In genomic region chr22:45125198-45125597, GRCh38 we compare ENCODE assay signal across 18 cellular contexts. TPM values are rescaled to one million over a fixed set of nuclear protein-coding genes. Genes with fewer than 3 reads are reported as not detected.
A peak's percentile ranks its signal among the peaks of the same experiment; 100 is the strongest.
DNase-seq lines count a peak whose midpoint lies in the region; ATAC-seq and TF ChIP-seq lines count a peak whose summit lies in the region.
"Had no signal": no experiment of that assay in that cellular context is flagged by ENCODE, and none has a peak within 500 bp of the region (broad histone marks: within the 10 kb centered on the region; RNA-seq: fewer than 3 reads in every experiment).

No MANE protein-coding gene starts in this region.

- H3K4me3 ChIP-seq in foreskin fibroblast (ENCODE audit: low read depth in 1 of 2, low read length in 2 of 2): peak overlapping the region in 1 of 2 donors; percentile 36
- H3K4me3 ChIP-seq in rectal smooth muscle tissue (ENCODE audit: low read length): peak overlapping the region; percentile 2
- H3K4me3 ChIP-seq: ascending aorta, gastrocnemius medialis, suprapubic skin had no signal

- no peak for TF ChIP-seq CTCF in foreskin fibroblast (IDR thresholded peaks at IDR 0.05; ENCODE audit: low read depth, low read length)

- DNase-seq in EL: peak; percentile 48
- DNase-seq in amniotic epithelial cell (ENCODE audit: low read depth): peak; percentile 91
- peak; percentile 72 to 79 for DNase-seq in foreskin fibroblast
- DNase-seq in NCI-H1092 (lab: John Stamatoyannopoulos, UW): no peak
- DNase-seq in T-helper 2 cell: no peak
- DNase-seq: activated CD4-positive, alpha-beta T cell treated with anti-CD3 and anti-CD28 coated beads, Interleukin-2, amount 50 U/mL, for 4 hours; DND-41; effector CD4-positive, alpha-beta T cell; gastrocnemius medialis; NCI-H1092 treated with DMSO at 0.1 percent for 48 hours; stimulated activated CD4-positive, alpha-beta T cell treated with anti-CD3 and anti-CD28 coated beads, Interleukin-15, amount 100 ng/mL, for 24 hours had no signal

- H3K4me1 Mint-ChIP-seq in activated T-helper 17 cell treated with anti-CD3 and anti-CD28 coated beads, Interleukin-2, amount 50 U/mL, for 72 hours: peaks cover 12% of the 10 kb centered on the region

- no peak overlapping the region for H3K27ac Mint-ChIP-seq in activated T-helper 17 cell treated with anti-CD3 and anti-CD28 coated beads, Interleukin-2, amount 50 U/mL, for 72 hours
- H3K27ac Mint-ChIP-seq: IgD-negative memory B cell had no signal

- peaks cover 4% of the 10 kb centered on the region for H3K27me3 Mint-ChIP-seq in activated T-helper 17 cell treated with anti-CD3 and anti-CD28 coated beads, Interleukin-2, amount 50 U/mL, for 72 hours

- no peaks in the 10 kb centered on the region for H3K36me3 Mint-ChIP-seq in activated T-helper 17 cell treated with anti-CD3 and anti-CD28 coated beads, Interleukin-2, amount 50 U/mL, for 72 hours (ENCODE audit: low read depth)
- H3K36me3 Mint-ChIP-seq: IgD-negative memory B cell had no signal

- H3K27ac ChIP-seq in rectal smooth muscle tissue (ENCODE audit: low read depth, low read length): peak overlapping the region; percentile 48
- H3K27ac ChIP-seq: ascending aorta, gastrocnemius medialis, suprapubic skin had no signal

- no peak for ATAC-seq in activated T-helper 17 cell treated with anti-CD3 and anti-CD28 coated beads, Interleukin-2, amount 50 U/mL, for 72 hours (replicated peaks)
- no peak for ATAC-seq in GM21526 (IDR thresholded peaks at IDR 0.05; ENCODE audit: low FRiP score, unreplicated experiment)
- ATAC-seq: gastrocnemius medialis, Right ventricle myocardium inferior had no signal

- H3K9me3 Mint-ChIP-seq in activated T-helper 17 cell treated with anti-CD3 and anti-CD28 coated beads, Interleukin-2, amount 50 U/mL, for 72 hours: no peaks in the 10 kb centered on the region
- H3K9me3 Mint-ChIP-seq: IgD-negative memory B cell had no signal

- no peak overlapping the region for H3K4me3 Mint-ChIP-seq in activated T-helper 17 cell treated with anti-CD3 and anti-CD28 coated beads, Interleukin-2, amount 50 U/mL, for 72 hours
- H3K4me3 Mint-ChIP-seq: IgD-negative memory B cell had no signal

- peaks cover 6% of the 10 kb centered on the region for H3K4me1 ChIP-seq in rectal smooth muscle tissue (ENCODE audit: control insufficient read depth, insufficient read depth, low read length)
- H3K4me1 ChIP-seq: ascending aorta, gastrocnemius medialis had no signal

- H3K27me3 ChIP-seq in rectal smooth muscle tissue (ENCODE audit: control insufficient read depth, insufficient read depth, low read length): no peaks in the 10 kb centered on the region
- H3K27me3 ChIP-seq: ascending aorta had no signal

- no peaks in the 10 kb centered on the region for H3K36me3 ChIP-seq in rectal smooth muscle tissue (ENCODE audit: control insufficient read depth, insufficient read depth, low read length)
- H3K36me3 ChIP-seq: ascending aorta, gastrocnemius medialis, suprapubic skin had no signal

- no peak overlapping the region for H3K9ac ChIP-seq in rectal smooth muscle tissue (ENCODE audit: low read length)

RNA-seq across cellular contexts. Expression of gene NUP50, which starts 38.5 kb away (rescaled TPM):
- total RNA-seq in activated T-helper 17 cell treated with anti-CD3 and anti-CD28 coated beads, Interleukin-2, amount 50 U/mL, for 72 hours: 100 to 1,000 TPM in 1 of 2 donors, 10 to 100 TPM in 1; 98.4 to 163 TPM

Comparison
In these comparisons a context has a peak if more than half of its experiments do, and no peak if none do; other contexts are left out.
1. DNase-seq: peak in EL (single experiment), amniotic epithelial cell (single experiment) and foreskin fibroblast (2 of 2); none in NCI-H1092 (single experiment) and T-helper 2 cell (0 of 5).